Comparison of ENCODE assay signal across 17 cellular contexts in genomic region chr10:87007674-87008073, GRCh38. TPM values are rescaled to one million over a fixed set of nuclear protein-coding genes. Genes with fewer than 3 reads are reported as not detected.
DNase-seq lines count a peak whose midpoint lies in the region; ATAC-seq, FAIRE-seq and TF ChIP-seq lines count a peak whose summit lies in the region.
"Not testable (repeated sequence)": the region's sequence is repeated elsewhere in the genome, so short reads cannot be mapped to it uniquely, and the experiment has no call there.
"Had no signal": no experiment of that assay in that cellular context is flagged by ENCODE, and none has a peak within 500 bp of the region (broad histone marks: within the 10 kb centered on the region; RNA-seq: fewer than 3 reads in every experiment).

No MANE protein-coding gene starts in this region.

- H3K9me3 ChIP-seq in A549 = not testable (repeated sequence)

- not testable (repeated sequence) for H3K36me3 Mint-ChIP-seq in chondrocyte (ENCODE audit: low read depth); osteocyte (ENCODE audit: unreplicated experiment)

- CTCF ChIA-PET in A549 (lab: Yijun Ruan, JAX) = not testable (repeated sequence)

- H3K27ac ChIP-seq in A549 (peak overlapping the region in 1 of 2 experiments; percentile 55; a peak in 2 of 6 replicates), VCaP (peak overlapping the region; percentile 85)

- not testable (repeated sequence) for ATAC-seq in A549

- not testable (repeated sequence) for TF ChIP-seq RAD21 in A549 (conservative IDR thresholded peaks at IDR 0.05 in 1 of 2, IDR thresholded peaks at IDR 0.05 in 1 of 2)

- peak overlapping the region; percentile 61 for H3K4me2 ChIP-seq in A549

- not testable (repeated sequence) for H3K27me3 Mint-ChIP-seq in chondrocyte (ENCODE audit: low read depth); osteocyte (ENCODE audit: unreplicated experiment)

- H3K4me1 ChIP-seq in A549 = peaks cover 10% of the 10 kb centered on the region

- not testable (repeated sequence) for H3K9me3 Mint-ChIP-seq in chondrocyte (ENCODE audit: low read depth); osteocyte (ENCODE audit: unreplicated experiment)

- DNase-seq in A549 (ENCODE audit: low read depth in 1 of 2, low spot score in 1 of 2) (peak in 1 of 2 experiments; percentile 42), DMS53 (lab: John Stamatoyannopoulos, UW) (peak; percentile 23), LNCaP clone FGC (ENCODE audit: low read depth) (peak; percentile 35)
- not testable (repeated sequence) for DNase-seq in chondrocyte (ENCODE audit: low spot score); osteocyte (ENCODE audit: extremely low spot score, unreplicated experiment)

- WGBS in A549 (ENCODE audit: missing lambda C conversion rate) = 3% methylated on average over 6 of the region's 6 CpGs

- not testable (repeated sequence) for H3K4me3 ChIP-seq in A549; LNCaP clone FGC (ENCODE audit: low read depth, low read length)

- TF ChIP-seq EP300 in A549 (IDR thresholded peaks at IDR 0.05) = not testable (repeated sequence)

- not testable (repeated sequence) for H3K4me3 Mint-ChIP-seq in chondrocyte (ENCODE audit: unreplicated experiment); osteocyte (ENCODE audit: unreplicated experiment)

- H3K27ac Mint-ChIP-seq in chondrocyte (ENCODE audit: unreplicated experiment) (peak overlapping the region; percentile 39), osteocyte (ENCODE audit: unreplicated experiment) (peak overlapping the region; percentile 14)

- not testable (repeated sequence) for TF ChIP-seq POLR2A in A549 (IDR thresholded peaks at IDR 0.05; ENCODE audit: low read length)

- not testable (repeated sequence) for H3K4me1 Mint-ChIP-seq in chondrocyte (ENCODE audit: low read depth)
- peaks cover 12% of the 10 kb centered on the region for H3K4me1 Mint-ChIP-seq in osteocyte (ENCODE audit: unreplicated experiment)

- POLR2A ChIA-PET in A549 (lab: Yijun Ruan, JAX) = not testable (repeated sequence)

- TF ChIP-seq CTCF in A549 (IDR thresholded peaks at IDR 0.05); LNCaP clone FGC (IDR thresholded peaks at IDR 0.05; ENCODE audit: control insufficient read depth, extremely low read depth, insufficient read depth); VCaP (conservative IDR thresholded peaks at IDR 0.05); chondrocyte (IDR thresholded peaks at IDR 0.05); osteocyte (IDR thresholded peaks at IDR 0.05): not testable (repeated sequence)

- FAIRE-seq in A549 (lab: Jason Lieb, UNC) = not testable (repeated sequence)

RNA-seq across cellular contexts. Expression of gene FAM25A, which starts 12.4 kb away (rescaled TPM):
- polyA plus RNA-seq in A549 (2011; rRNA removed) (not detected in 2 replicates), A549 (2017; fragmentation: RNase III; extraction: RNeasy Plus Mini Kit Qiagen cat#74134 plus additional on column Dnase treatment) (not detected in 3 replicates)
- polyA plus RNA-seq in A549 (2012; cell fraction: cytosol; rRNA removed) = 0.34 and 0.46 TPM in 2 replicates
- polyA plus RNA-seq in A549 (2012; cell fraction: nucleus; rRNA removed) = 0.62 TPM in 1 of 2 replicates, not detected in the other
- not detected in 2 replicates for polyA minus RNA-seq in A549 (2011; rRNA and poly(A)+ RNA removed)
- total RNA-seq in chondrocyte (not detected in 3 replicates), osteocyte (not detected in 2 replicates)
- total RNA-seq: A172; A673; Calu3; CD4-positive, alpha-beta memory T cell; CD4-positive, CD25-positive, alpha-beta regulatory T cell; CD8-positive, alpha-beta memory T cell; Daoy; G401; GM12878 had no signal
- polyA plus RNA-seq: AG04450; CD14-positive monocyte; CD4-positive, alpha-beta memory T cell; CD4-positive, CD25-positive, alpha-beta regulatory T cell; CD8-positive, alpha-beta memory T cell; GM12878 had no signal

RNA-seq across cellular contexts. Expression of gene ADIRF, which starts 39.4 kb away (rescaled TPM):
- polyA plus RNA-seq in A549 (2011; rRNA removed) = not detected in 2 replicates
- not detected in 2 replicates for polyA plus RNA-seq in A549 (2012; cell fraction: cytosol; rRNA removed)
- polyA plus RNA-seq in A549 (2012; cell fraction: nucleus; rRNA removed) = not detected in 2 replicates
- polyA plus RNA-seq in A549 (2017; fragmentation: RNase III; extraction: RNeasy Plus Mini Kit Qiagen cat#74134 plus additional on column Dnase treatment) = not detected in 3 replicates
- polyA minus RNA-seq in A549 (2011; rRNA and poly(A)+ RNA removed) = not detected in 2 replicates
- 0.54 to 0.65 TPM in 2 of 3 replicates, not detected in the other for total RNA-seq in chondrocyte
- not detected in 2 replicates for total RNA-seq in osteocyte
- total RNA-seq: A172; A673; Calu3; CD4-positive, alpha-beta memory T cell; CD4-positive, CD25-positive, alpha-beta regulatory T cell; CD8-positive, alpha-beta memory T cell; Daoy; G401 had no signal
- polyA plus RNA-seq: CD14-positive monocyte; CD8-positive, alpha-beta memory T cell had no signal

RNA-seq across cellular contexts. Expression of gene SNCG, which starts 49.3 kb away (rescaled TPM):
- 14.0 and 17.9 TPM in 2 replicates for polyA plus RNA-seq in A549 (2011; rRNA removed)
- 26.0 and 30.4 TPM in 2 replicates for polyA plus RNA-seq in A549 (2012; cell fraction: cytosol; rRNA removed)
- polyA plus RNA-seq in A549 (2012; cell fraction: nucleus; rRNA removed) = 17.8 and 19.6 TPM in 2 replicates
- 7.4 to 9.9 TPM (median 8.4 TPM) in 3 replicates for polyA plus RNA-seq in A549 (2017; fragmentation: RNase III; extraction: RNeasy Plus Mini Kit Qiagen cat#74134 plus additional on column Dnase treatment)
- polyA minus RNA-seq in A549 (2011; rRNA and poly(A)+ RNA removed) = 10.0 and 13.5 TPM in 2 replicates
- total RNA-seq in chondrocyte = 1.2 to 2.2 TPM (median 1.5 TPM) in 3 replicates
- 0.73 TPM in 1 of 2 replicates, not detected in the other for total RNA-seq in osteocyte
- total RNA-seq: A673; CD4-positive, alpha-beta memory T cell; CD4-positive, CD25-positive, alpha-beta regulatory T cell; CD8-positive, alpha-beta memory T cell had no signal
- polyA plus RNA-seq: CD14-positive monocyte; CD4-positive, alpha-beta memory T cell; CD4-positive, CD25-positive, alpha-beta regulatory T cell; CD8-positive, alpha-beta memory T cell had no signal

RNA-seq across cellular contexts. Expression of gene MMRN2, which starts 50.3 kb away (rescaled TPM):
- polyA plus RNA-seq in A549 (2011; rRNA removed) (1.1 and 1.4 TPM in 2 replicates), A549 (2017; fragmentation: RNase III; extraction: RNeasy Plus Mini Kit Qiagen cat#74134 plus additional on column Dnase treatment) (0.33 to 0.54 TPM (median 0.35 TPM) in 3 replicates)
- 0.36 and 0.54 TPM in 2 replicates for polyA plus RNA-seq in A549 (2012; cell fraction: cytosol; rRNA removed)
- 0.67 and 0.81 TPM in 2 replicates for polyA plus RNA-seq in A549 (2012; cell fraction: nucleus; rRNA removed)
- 1.3 and 1.7 TPM in 2 replicates for polyA minus RNA-seq in A549 (2011; rRNA and poly(A)+ RNA removed)
- total RNA-seq in chondrocyte (0.31 to 0.92 TPM (median 0.40 TPM) in 3 replicates), osteocyte (0.57 TPM in 1 of 2 replicates, not detected in the other)
- total RNA-seq: A172; A673; Calu3; CD8-positive, alpha-beta memory T cell had no signal
- polyA plus RNA-seq: CD8-positive, alpha-beta memory T cell had no signal
